12 cellular contexts compared by ENCODE assay signal in genomic region chr3:130012108-130012507, GRCh38. TPM values are rescaled to one million over a fixed set of nuclear protein-coding genes. Genes with fewer than 3 reads are reported as not detected.
"Had no signal": no experiment of that assay in that cellular context is flagged by ENCODE, and none has a peak within 500 bp of the region (broad histone marks: within the 10 kb centered on the region; RNA-seq: fewer than 3 reads in every experiment).

No MANE protein-coding gene starts in this region.

RNA-seq across cellular contexts. Expression of gene TRH, which starts 37.6 kb away (rescaled TPM):
- total RNA-seq: foreskin keratinocyte; glomerular endothelial cell; heart left ventricle; left lobe of liver; mammary epithelial cell; mucosa of descending colon; naive thymus-derived CD8-positive, alpha-beta T cell; pulmonary artery endothelial cell; sciatic nerve; thoracic aorta; transverse colon; ureter had no signal
- polyA plus RNA-seq: foreskin keratinocyte; heart left ventricle; mammary epithelial cell; naive thymus-derived CD8-positive, alpha-beta T cell had no signal
